In the genomic region with DNA sequence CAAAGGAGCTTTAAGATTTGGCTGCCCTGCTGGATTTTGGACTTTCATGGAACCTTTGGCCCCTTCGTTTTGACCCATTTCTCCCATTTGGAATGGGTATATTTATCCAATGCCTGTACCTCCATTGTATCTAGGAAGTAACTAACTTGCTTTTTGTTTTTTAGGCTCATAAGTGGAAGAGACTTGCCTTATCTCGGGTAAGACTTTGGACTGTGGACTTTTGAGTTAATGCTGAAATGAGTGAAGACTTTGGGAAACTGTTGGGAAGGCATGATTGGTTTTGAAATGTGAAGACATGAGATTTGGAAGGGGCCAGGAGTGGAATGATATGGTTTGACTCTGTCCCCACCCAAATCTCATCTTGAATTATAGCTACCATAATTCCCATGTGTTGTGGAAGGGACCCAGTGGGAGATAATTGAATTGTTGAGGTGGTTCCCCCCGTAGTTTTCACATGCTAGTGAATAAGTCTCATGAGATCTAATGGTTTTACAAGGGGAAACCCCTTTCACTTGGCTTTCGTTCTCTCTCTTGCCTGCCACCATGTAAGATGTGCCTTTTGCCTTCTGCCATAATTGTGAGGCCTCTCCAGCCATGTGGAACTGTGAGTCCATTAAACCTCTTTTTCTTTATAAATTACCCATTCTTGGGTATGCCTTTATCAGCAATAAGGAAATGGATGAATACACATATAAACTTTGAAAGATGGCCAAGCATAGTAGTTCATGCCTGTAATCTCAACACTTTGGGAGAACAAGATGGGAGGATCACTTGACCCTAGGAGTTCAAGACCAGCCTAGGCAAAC, we compare ENCODE assay signal across 1 cellular context.
TF ChIP-seq lines count a peak whose summit lies in the region.

No MANE protein-coding gene starts in this region.

TF ChIP-seq in GM12878, 131 proteins besides CTCF, POLR2A, EP300 and RAD21:
- TF ChIP-seq, protein P1, sequence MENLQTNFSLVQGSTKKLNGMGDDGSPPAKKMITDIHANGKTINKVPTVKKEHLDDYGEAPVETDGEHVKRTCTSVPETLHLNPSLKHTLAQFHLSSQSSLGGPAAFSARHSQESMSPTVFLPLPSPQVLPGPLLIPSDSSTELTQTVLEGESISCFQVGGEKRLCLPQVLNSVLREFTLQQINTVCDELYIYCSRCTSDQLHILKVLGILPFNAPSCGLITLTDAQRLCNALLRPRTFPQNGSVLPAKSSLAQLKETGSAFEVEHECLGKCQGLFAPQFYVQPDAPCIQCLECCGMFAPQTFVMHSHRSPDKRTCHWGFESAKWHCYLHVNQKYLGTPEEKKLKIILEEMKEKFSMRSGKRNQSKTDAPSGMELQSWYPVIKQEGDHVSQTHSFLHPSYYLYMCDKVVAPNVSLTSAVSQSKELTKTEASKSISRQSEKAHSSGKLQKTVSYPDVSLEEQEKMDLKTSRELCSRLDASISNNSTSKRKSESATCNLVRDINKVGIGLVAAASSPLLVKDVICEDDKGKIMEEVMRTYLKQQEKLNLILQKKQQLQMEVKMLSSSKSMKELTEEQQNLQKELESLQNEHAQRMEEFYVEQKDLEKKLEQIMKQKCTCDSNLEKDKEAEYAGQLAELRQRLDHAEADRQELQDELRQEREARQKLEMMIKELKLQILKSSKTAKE (IDR thresholded peaks at IDR 0.05; ENCODE audit: low read depth, poor library complexity, severe bottlenecking): peak; percentile 64
